10 cellular contexts compared by ENCODE assay signal in the genomic region with DNA sequence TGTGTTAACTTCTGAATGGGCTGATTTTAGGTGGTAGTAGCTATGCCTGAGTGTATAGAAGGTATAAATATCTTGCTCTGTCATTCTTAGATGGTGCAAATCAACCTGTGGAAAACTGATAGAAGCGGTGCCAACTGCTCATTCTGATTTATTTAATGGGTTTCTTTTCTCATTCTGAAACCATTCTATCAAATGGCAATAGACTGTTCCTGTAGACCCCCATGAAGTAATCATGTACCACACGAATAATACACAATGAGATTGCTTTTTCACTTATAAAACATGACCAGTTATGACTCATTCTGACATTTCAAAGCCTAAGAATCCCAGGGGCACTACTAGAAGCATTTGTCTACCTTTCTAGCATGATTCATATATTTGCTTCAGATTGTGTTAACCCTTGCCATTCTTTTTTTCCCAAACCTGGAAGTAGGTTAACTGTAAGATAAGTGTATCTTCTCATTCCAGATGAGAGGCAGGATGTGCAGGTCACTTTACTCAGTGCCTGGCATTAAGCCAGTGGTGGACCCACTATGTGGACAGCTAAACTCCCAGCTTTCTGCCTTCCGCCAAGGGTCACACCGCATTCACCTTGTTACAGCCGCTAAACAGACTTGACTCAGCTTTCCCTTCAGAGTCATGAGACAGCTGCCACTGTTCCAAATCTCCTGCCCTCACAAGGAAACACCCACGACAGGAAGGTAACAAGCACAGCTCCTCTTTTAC. TPM values are rescaled to one million over a fixed set of nuclear protein-coding genes. Genes with fewer than 3 reads are reported as not detected.
DNase-seq lines count a peak whose midpoint lies in the region; ATAC-seq, FAIRE-seq and TF ChIP-seq lines count a peak whose summit lies in the region.
"Had no signal": no experiment of that assay in that cellular context is flagged by ENCODE, and none has a peak within 500 bp of the region (broad histone marks: within the 10 kb centered on the region; RNA-seq: fewer than 3 reads in every experiment).

No MANE protein-coding gene starts in this region.

- no peak overlapping the region for H3K27ac ChIP-seq in SJSA1
- peak overlapping the region; percentile 86 for H3K27ac ChIP-seq in endothelial cell of umbilical vein (ENCODE audit: insufficient read depth, low read depth, low read length)

- H3K36me3 Mint-ChIP-seq in HFFc6 (ENCODE audit: low read depth) (no peaks in the 10 kb centered on the region), mesothelial cell of epicardium (no peaks in the 10 kb centered on the region)

- no peaks in the 10 kb centered on the region for H3K9me1 ChIP-seq in endothelial cell of umbilical vein (replicated peaks; ENCODE audit: control insufficient read depth, extremely low read depth, insufficient read depth, low read length)

- ATAC-seq in HG03025 (IDR thresholded peaks at IDR 0.05; ENCODE audit: low FRiP score, unreplicated experiment) = no peak
- ATAC-seq: left cardiac atrium had no signal

- H3K36me3 ChIP-seq in SJSA1 = no peaks in the 10 kb centered on the region
- H3K36me3 ChIP-seq in endothelial cell of umbilical vein (ENCODE audit: control insufficient read depth in 2 of 2, extremely low read depth in 1 of 2, insufficient read depth in 2 of 2, low read length in 2 of 2) = no peaks in the 10 kb centered on the region

- no peak overlapping the region for H3K4me2 ChIP-seq in endothelial cell of umbilical vein (ENCODE audit: insufficient read depth, low read length)

- H3K4me3 Mint-ChIP-seq in HFFc6 = no peak overlapping the region
- H3K4me3 Mint-ChIP-seq in mesothelial cell of epicardium = no peak overlapping the region

- CTCF ChIA-PET in endothelial cell of umbilical vein (lab: Charles Lee) = interaction anchor here (0.7 to 3.5 kb wide), 11 partner anchors 8 to 117 kb away, joined by 3 to 23 read pairs (median 4); no protein-coding TSS in a partner anchor

- no peaks in the 10 kb centered on the region for H3K9me3 ChIP-seq in SJSA1 (replicated peaks)
- no peaks in the 10 kb centered on the region for H3K9me3 ChIP-seq in endothelial cell of umbilical vein (replicated peaks; ENCODE audit: control insufficient read depth, insufficient read depth, low read length)

- intact Hi-C loops in endothelial cell of umbilical vein (cut with micrococcal nuclease) = loop anchor here (1.0 kb wide), 2 partner anchors 8 to 73 kb away; no protein-coding TSS in a partner anchor

- H2AFZ ChIP-seq in endothelial cell of umbilical vein (ENCODE audit: low read depth, low read length) = no peak overlapping the region

- dilution Hi-C loops in endothelial cell of umbilical vein (cut with MboI; ENCODE audit: extremely low pct_ligation_motif_present, low sequenced_read_pairs) = no loop called here

- no TSS peak for BruUV-seq in endothelial cell of umbilical vein (replicated peaks; lab: Mats Ljungman, UMichigan)

- POLR2A ChIA-PET in endothelial cell of umbilical vein (lab: Charles Lee) = interaction anchor here (0.6 to 1.1 kb wide), 3 partner anchors 14 to 37 kb away, joined by 3 read pairs; a partner anchor contains a TSS

- TF ChIP-seq POLR2A in endothelial cell of umbilical vein (IDR thresholded peaks at IDR 0.05; ENCODE audit: low read depth, low read length) = peak; percentile 78

- no peaks in the 10 kb centered on the region for H3K27me3 ChIP-seq in SJSA1 (replicated peaks)
- no peaks in the 10 kb centered on the region for H3K27me3 ChIP-seq in endothelial cell of umbilical vein (ENCODE audit: control insufficient read depth in 2 of 2, insufficient read depth in 2 of 2, low read length in 2 of 2)

- no peaks in the 10 kb centered on the region for H4K20me1 ChIP-seq in endothelial cell of umbilical vein (replicated peaks; ENCODE audit: control insufficient read depth, extremely low read depth, insufficient read depth, low read length)

- H3K9ac ChIP-seq in endothelial cell of umbilical vein (replicated peaks; ENCODE audit: extremely low read depth, insufficient read depth, low read length) = peak overlapping the region; percentile 65

- H3K4me1 ChIP-seq in SJSA1 (replicated peaks) (peaks cover 23% of the 10 kb centered on the region), endothelial cell of umbilical vein (ENCODE audit: control insufficient read depth, extremely low read depth, insufficient read depth, low read length) (peaks cover 35% of the 10 kb centered on the region)

- no peaks in the 10 kb centered on the region for H3K79me2 ChIP-seq in endothelial cell of umbilical vein (ENCODE audit: control insufficient read depth, insufficient read depth, low read length)

- H3K4me3 ChIP-seq in SJSA1 (no peak overlapping the region), endothelial cell of umbilical vein (replicated peaks in 1 of 3; ENCODE audit: insufficient read depth in 1 of 3, low read depth in 1 of 3, low read length in 3 of 3) (no peak overlapping the region)

- peak; percentile 51 for DNase-seq in HFFc6
- DNase-seq in SJSA1 (ENCODE audit: low read depth in 1 of 2, low spot score in 2 of 2) = peak; percentile 55 to 64
- DNase-seq in endothelial cell of umbilical vein (ENCODE audit: low read depth, low spot score) = peak; percentile 100
- peak; percentile 56 to 59 for DNase-seq in stimulated activated CD4-positive, alpha-beta T cell treated with anti-CD3 and anti-CD28 coated beads, Interleukin-2, amount 100 ng/mL, for 24 hours
- DNase-seq in mesothelial cell of epicardium (ENCODE audit: low spot score in 2 of 2, unreplicated experiment in 2 of 2) = no peak
- DNase-seq in T-helper 1 cell = no peak
- DNase-seq: central memory CD4-positive, alpha-beta T cell; Kasumi-1; left cardiac atrium had no signal

- no peaks in the 10 kb centered on the region for H3K9me3 Mint-ChIP-seq in HFFc6
- no peaks in the 10 kb centered on the region for H3K9me3 Mint-ChIP-seq in mesothelial cell of epicardium

- FAIRE-seq in endothelial cell of umbilical vein (lab: Jason Lieb, UNC) = peak; percentile 100

- H3K27me3 Mint-ChIP-seq in HFFc6 (ENCODE audit: insufficient read depth) (peaks cover 30% of the 10 kb centered on the region), mesothelial cell of epicardium (ENCODE audit: low read depth) (peaks cover 21% of the 10 kb centered on the region)

- no peak for TF ChIP-seq CTCF in HFFc6 (IDR thresholded peaks at IDR 0.05)
- TF ChIP-seq CTCF in endothelial cell of umbilical vein (IDR thresholded peaks at IDR 0.05; ENCODE audit: extremely low read depth in 1 of 2, insufficient read depth in 1 of 2, low read depth in 1 of 2, low read length in 2 of 2) = no peak
- TF ChIP-seq CTCF in mesothelial cell of epicardium (IDR thresholded peaks at IDR 0.05; ENCODE audit: unreplicated experiment) = no peak

- H3K4me1 Mint-ChIP-seq in HFFc6 (ENCODE audit: low read depth) (peaks cover 25% of the 10 kb centered on the region), mesothelial cell of epicardium (peaks cover 7% of the 10 kb centered on the region)

- H3K27ac Mint-ChIP-seq in HFFc6 = no peak overlapping the region
- H3K27ac Mint-ChIP-seq in mesothelial cell of epicardium = no peak overlapping the region

RNA-seq across cellular contexts. Expression of a gene that starts 16.4 kb away (rescaled TPM):
- total RNA-seq in HFFc6 (2021; fragmentation: NEBNext Ultra II Directional; extraction: Animal tissue kit (Norgen Biotek cat#: 25700)) = not detected
- total RNA-seq in SJSA1 (2014; rRNA removed; shearing (Covaris generic)) = not detected in 2 replicates
- total RNA-seq in endothelial cell of umbilical vein (0.53 and 0.95 TPM in 2 replicates), mesothelial cell of epicardium (4.1 to 5.1 TPM (median 4.2 TPM) in 3 replicates)
- 1.1 and 1.4 TPM in 2 replicates for polyA plus RNA-seq in endothelial cell of umbilical vein
- 0.52 and 0.68 TPM in 2 replicates for polyA plus RNA-seq in endothelial cell of umbilical vein (2011; cell fraction: cytosol; rRNA removed)
- polyA plus RNA-seq in endothelial cell of umbilical vein (2011; cell fraction: nucleus; rRNA removed) = 1.8 and 2.0 TPM in 2 replicates
- polyA plus RNA-seq in endothelial cell of umbilical vein (2012) = 0.21 and 0.46 TPM in 2 replicates
- not detected in 2 replicates for polyA minus RNA-seq in endothelial cell of umbilical vein
- polyA minus RNA-seq in endothelial cell of umbilical vein (2011; cell fraction: cytosol; rRNA and poly(A)+ RNA removed) = not detected
- polyA minus RNA-seq in endothelial cell of umbilical vein (2011; cell fraction: nucleus; rRNA and poly(A)+ RNA removed) = 1.2 TPM in 1 of 2 replicates, not detected in the other

RNA-seq across cellular contexts. Expression of a gene that starts 19.7 kb away (rescaled TPM):
- total RNA-seq in HFFc6 (2021; fragmentation: NEBNext Ultra II Directional; extraction: Animal tissue kit (Norgen Biotek cat#: 25700)) = not detected
- not detected in 2 replicates for total RNA-seq in SJSA1 (2014; rRNA removed; shearing (Covaris generic))
- not detected in 2 replicates for total RNA-seq in endothelial cell of umbilical vein
- 0.14 and 0.18 TPM in 2 replicates for polyA plus RNA-seq in endothelial cell of umbilical vein
- polyA plus RNA-seq in endothelial cell of umbilical vein (2011; cell fraction: cytosol; rRNA removed) = 0.17 and 0.18 TPM in 2 replicates
- polyA plus RNA-seq in endothelial cell of umbilical vein (2011; cell fraction: nucleus; rRNA removed) = 0.17 and 0.25 TPM in 2 replicates
- not detected in 2 replicates for polyA plus RNA-seq in endothelial cell of umbilical vein (2012)
- polyA minus RNA-seq in endothelial cell of umbilical vein = not detected in 2 replicates
- polyA minus RNA-seq in endothelial cell of umbilical vein (2011; cell fraction: cytosol; rRNA and poly(A)+ RNA removed) = not detected
- not detected in 2 replicates for polyA minus RNA-seq in endothelial cell of umbilical vein (2011; cell fraction: nucleus; rRNA and poly(A)+ RNA removed)
- total RNA-seq in mesothelial cell of epicardium = not detected in 3 replicates

RNA-seq across cellular contexts. Expression of a gene that starts 24.5 kb away (rescaled TPM):
- total RNA-seq in HFFc6 (2021; fragmentation: NEBNext Ultra II Directional; extraction: Animal tissue kit (Norgen Biotek cat#: 25700)) = 1 to 10 TPM; 1.6 to 3.4 (median 1.9) TPM
- not detected in 2 replicates for total RNA-seq in SJSA1 (2014; rRNA removed; shearing (Covaris generic))
- total RNA-seq in endothelial cell of umbilical vein (18.6 and 24.7 TPM in 2 replicates), mesothelial cell of epicardium (10.4 to 10.7 TPM (median 10.7 TPM) in 3 replicates)
- 16.8 and 18.4 TPM in 2 replicates for polyA plus RNA-seq in endothelial cell of umbilical vein
- 6.4 and 8.0 TPM in 2 replicates for polyA plus RNA-seq in endothelial cell of umbilical vein (2011; cell fraction: cytosol; rRNA removed)
- polyA plus RNA-seq in endothelial cell of umbilical vein (2011; cell fraction: nucleus; rRNA removed) = 8.8 and 10.8 TPM in 2 replicates
- 7.9 and 12.0 TPM in 2 replicates for polyA plus RNA-seq in endothelial cell of umbilical vein (2012)
- polyA minus RNA-seq in endothelial cell of umbilical vein = 13.8 and 17.9 TPM in 2 replicates
- 1.8 TPM for polyA minus RNA-seq in endothelial cell of umbilical vein (2011; cell fraction: cytosol; rRNA and poly(A)+ RNA removed)
- polyA minus RNA-seq in endothelial cell of umbilical vein (2011; cell fraction: nucleus; rRNA and poly(A)+ RNA removed) = 5.2 and 6.5 TPM in 2 replicates

RNA-seq across cellular contexts. Expression of a gene that starts 37.5 kb away (rescaled TPM):
- not detected for total RNA-seq in HFFc6 (2021; fragmentation: NEBNext Ultra II Directional; extraction: Animal tissue kit (Norgen Biotek cat#: 25700))
- total RNA-seq in SJSA1 (2014; rRNA removed; shearing (Covaris generic)) = not detected in 2 replicates
- total RNA-seq in endothelial cell of umbilical vein (160 and 163 TPM in 2 replicates), mesothelial cell of epicardium (0.22 to 0.34 TPM in 2 of 3 replicates, not detected in the other)
- polyA plus RNA-seq in endothelial cell of umbilical vein = 93.5 and 94.5 TPM in 2 replicates
- 43.3 and 56.6 TPM in 2 replicates for polyA plus RNA-seq in endothelial cell of umbilical vein (2011; cell fraction: cytosol; rRNA removed)
- 146 and 202 TPM in 2 replicates for polyA plus RNA-seq in endothelial cell of umbilical vein (2011; cell fraction: nucleus; rRNA removed)
- polyA plus RNA-seq in endothelial cell of umbilical vein (2012) = 100 and 123 TPM in 2 replicates
- 66.4 and 74.7 TPM in 2 replicates for polyA minus RNA-seq in endothelial cell of umbilical vein
- not detected for polyA minus RNA-seq in endothelial cell of umbilical vein (2011; cell fraction: cytosol; rRNA and poly(A)+ RNA removed)
- polyA minus RNA-seq in endothelial cell of umbilical vein (2011; cell fraction: nucleus; rRNA and poly(A)+ RNA removed) = 69.6 and 113 TPM in 2 replicates

RNA-seq across cellular contexts. Expression of a gene that starts 47.9 kb away (rescaled TPM):
- total RNA-seq in HFFc6 (2021; fragmentation: NEBNext Ultra II Directional; extraction: Animal tissue kit (Norgen Biotek cat#: 25700)) = 100 to 1,000 TPM; 286 to 382 (median 343) TPM
- total RNA-seq in SJSA1 (2014; rRNA removed; shearing (Covaris generic)) = 104 and 146 TPM in 2 replicates
- total RNA-seq in endothelial cell of umbilical vein = 272 and 287 TPM in 2 replicates
- 309 and 319 TPM in 2 replicates for polyA plus RNA-seq in endothelial cell of umbilical vein
- polyA plus RNA-seq in endothelial cell of umbilical vein (2011; cell fraction: cytosol; rRNA removed) = 279 and 315 TPM in 2 replicates
- polyA plus RNA-seq in endothelial cell of umbilical vein (2011; cell fraction: nucleus; rRNA removed) = 116 and 141 TPM in 2 replicates
- 589 and 679 TPM in 2 replicates for polyA plus RNA-seq in endothelial cell of umbilical vein (2012)
- 196 and 216 TPM in 2 replicates for polyA minus RNA-seq in endothelial cell of umbilical vein
- polyA minus RNA-seq in endothelial cell of umbilical vein (2011; cell fraction: cytosol; rRNA and poly(A)+ RNA removed) = 135 TPM
- polyA minus RNA-seq in endothelial cell of umbilical vein (2011; cell fraction: nucleus; rRNA and poly(A)+ RNA removed) = 63.9 and 81.2 TPM in 2 replicates
- total RNA-seq in mesothelial cell of epicardium = 154 to 166 TPM (median 159 TPM) in 3 replicates

Comparison
In these comparisons a context has a peak if more than half of its experiments do, and no peak if none do; other contexts are left out.
1. DNase-seq: peak in HFFc6 (single experiment), SJSA1 (2 of 2), endothelial cell of umbilical vein (single experiment) and stimulated activated CD4-positive, alpha-beta T cell treated with anti-CD3 and anti-CD28 coated beads, Interleukin-2, amount 100 ng/mL, for 24 hours (2 of 2); none in mesothelial cell of epicardium (0 of 2) and T-helper 1 cell (0 of 5).